In genomic region chr13:76820759-76821158, GRCh38 we compare ENCODE assay signal across 1 cellular context.
TF ChIP-seq lines count a peak whose summit lies in the region.

No MANE protein-coding gene starts in this region.

TF ChIP-seq in GM23338, 12 proteins besides CTCF, POLR2A, EP300 and RAD21 (continued from another document):
- no peak for TF ChIP-seq ZNF462 (CRISPR knock-in tag; IDR thresholded peaks at IDR 0.05)
- TF ChIP-seq EZH2 (IDR thresholded peaks at IDR 0.05; ENCODE audit: low read depth, unreplicated experiment) = no peak
- no peak for TF ChIP-seq ETS1 (IDR thresholded peaks at IDR 0.05)
- TF ChIP-seq POLR2AphosphoS5 (IDR thresholded peaks at IDR 0.05; ENCODE audit: low read depth) = no peak
- no peak for TF ChIP-seq EZH2phosphoT487 (IDR thresholded peaks at IDR 0.05; ENCODE audit: unreplicated experiment)
- no peak for TF ChIP-seq ZNF114 (CRISPR knock-in tag; IDR thresholded peaks at IDR 0.05)
- no peak for TF ChIP-seq NANOG (IDR thresholded peaks at IDR 0.05; ENCODE audit: borderline replicate concordance)
